Comparison of ENCODE assay signal across 16 cellular contexts in genomic region chr2:52238782-52239181, GRCh38.
"Had no signal": no experiment of that assay in that cellular context is flagged by ENCODE, and none has a peak within 500 bp of the region (broad histone marks: within the 10 kb centered on the region; RNA-seq: fewer than 3 reads in every experiment).

No MANE protein-coding gene starts in this region.

- H3K36me3 Mint-ChIP-seq: activated naive CD8-positive, alpha-beta T cell; stimulated activated memory B cell treated with anti-CD40 and anti-IgM and Interleukin-4, amounts not matched to agents 10 μg/mL and 1 μg/mL and 100 μg/mL, for 72 hours had no signal

- H3K36me3 ChIP-seq: spleen, upper lobe of right lung, WERI-Rb-1 had no signal

- H3K4me3 Mint-ChIP-seq: activated CD4-positive, alpha-beta T cell treated with anti-CD3 and anti-CD28 coated beads for 36 hours; activated naive CD8-positive, alpha-beta T cell; stimulated activated memory B cell treated with anti-CD40 and anti-IgM and Interleukin-4, amounts not matched to agents 10 μg/mL and 1 μg/mL and 100 μg/mL, for 72 hours had no signal

- H3K4me1 ChIP-seq: spleen, upper lobe of right lung had no signal

- H3K9me3 ChIP-seq: upper lobe of right lung had no signal

- DNase-seq: activated CD4-positive, alpha-beta T cell treated with anti-CD3 and anti-CD28 coated beads for 36 hours; activated CD4-positive, alpha-beta T cell treated with anti-CD3 and anti-CD28 coated beads, Interleukin-2, amount 50 U/mL, for 48 hours; dorsolateral prefrontal cortex; foreskin fibroblast; glutamatergic neuron; hippocampal formation; left ventricle myocardium superior; retina; spleen; stimulated activated CD4-positive, alpha-beta T cell treated with anti-CD3 and anti-CD28 coated beads, Interleukin-4, amount 100 ng/mL, for 4 hours; T-helper 2 cell; upper lobe of right lung; WERI-Rb-1 had no signal

- H3K4me1 Mint-ChIP-seq: activated CD4-positive, alpha-beta T cell treated with anti-CD3 and anti-CD28 coated beads for 36 hours; stimulated activated memory B cell treated with anti-CD40 and anti-IgM and Interleukin-4, amounts not matched to agents 10 μg/mL and 1 μg/mL and 100 μg/mL, for 72 hours had no signal

- ATAC-seq: activated CD4-positive, alpha-beta T cell treated with anti-CD3 and anti-CD28 coated beads for 36 hours; left ventricle myocardium superior; stimulated activated memory B cell treated with anti-CD40 and anti-IgM and Interleukin-4, amounts not matched to agents 10 μg/mL and 1 μg/mL and 100 μg/mL, for 72 hours; upper lobe of right lung had no signal

- H3K27ac Mint-ChIP-seq: activated CD4-positive, alpha-beta T cell treated with anti-CD3 and anti-CD28 coated beads for 36 hours; activated naive CD8-positive, alpha-beta T cell; stimulated activated memory B cell treated with anti-CD40 and anti-IgM and Interleukin-4, amounts not matched to agents 10 μg/mL and 1 μg/mL and 100 μg/mL, for 72 hours had no signal

- H3K27ac ChIP-seq: dorsolateral prefrontal cortex, epithelial cell of prostate, spleen, upper lobe of right lung, WERI-Rb-1 had no signal

- H3K4me3 ChIP-seq: dorsolateral prefrontal cortex, spleen, upper lobe of right lung had no signal

- H3K27me3 ChIP-seq: dorsolateral prefrontal cortex, spleen, upper lobe of right lung had no signal

- H3K27me3 Mint-ChIP-seq: activated CD4-positive, alpha-beta T cell treated with anti-CD3 and anti-CD28 coated beads for 36 hours; activated naive CD8-positive, alpha-beta T cell; stimulated activated memory B cell treated with anti-CD40 and anti-IgM and Interleukin-4, amounts not matched to agents 10 μg/mL and 1 μg/mL and 100 μg/mL, for 72 hours had no signal
